ENCODE assay signal across 9 cellular contexts in genomic region chr10:62726142-62726541, GRCh38.
DNase-seq lines count a peak whose midpoint lies in the region; ATAC-seq and FAIRE-seq lines count a peak whose summit lies in the region.
"Had no signal": no experiment of that assay in that cellular context is flagged by ENCODE, and none has a peak within 500 bp of the region (broad histone marks: within the 10 kb centered on the region; RNA-seq: fewer than 3 reads in every experiment).

No MANE protein-coding gene starts in this region.

- FAIRE-seq in small intestine (lab: Jason Lieb, UNC) = no peak

- H3K27me3 Mint-ChIP-seq in stimulated activated naive CD8-positive, alpha-beta T cell treated with anti-CD3 and anti-CD28 coated beads, Interleukin-15, Interleukin-2, amounts not matched to agents 100 ng/mL and 50 ng/mL, for 24 hours = no peaks in the 10 kb centered on the region

- H3K4me1 ChIP-seq in small intestine (ENCODE audit: control insufficient read depth in 2 of 2, insufficient read depth in 1 of 2, low read depth in 1 of 2, low read length in 1 of 2) = no peaks in the 10 kb centered on the region

- H3K27me3 ChIP-seq in small intestine (ENCODE audit: control insufficient read depth in 2 of 2, insufficient read depth in 2 of 2, low read length in 2 of 2) = no peaks in the 10 kb centered on the region

- peak; percentile 75 for ATAC-seq in HG03135 (IDR thresholded peaks at IDR 0.05; ENCODE audit: unreplicated experiment)
- peak; percentile 93 to 98 for ATAC-seq in activated naive CD4-positive, alpha-beta T cell treated with anti-CD3 and anti-CD28 coated beads, Interleukin-2, amount 50 U/mL, for 72 hours

- WGBS in small intestine, 3 donors = 51 to 72% (median 58%) methylated on average over 5 of the region's 5 CpGs

- no peak overlapping the region for H3K27ac ChIP-seq in small intestine (ENCODE audit: low read depth in 1 of 2, low read length in 1 of 2)

- no peaks in the 10 kb centered on the region for H3K36me3 Mint-ChIP-seq in activated naive CD4-positive, alpha-beta T cell treated with anti-CD3 and anti-CD28 coated beads, Interleukin-2, amount 50 U/mL, for 72 hours
- no peaks in the 10 kb centered on the region for H3K36me3 Mint-ChIP-seq in stimulated activated naive CD8-positive, alpha-beta T cell treated with anti-CD3 and anti-CD28 coated beads, Interleukin-15, Interleukin-2, amounts not matched to agents 100 ng/mL and 50 ng/mL, for 24 hours (ENCODE audit: low read depth)

- H3K9me3 ChIP-seq in small intestine (ENCODE audit: control insufficient read depth, low read depth) = no peaks in the 10 kb centered on the region

- DNase-seq in activated naive CD4-positive, alpha-beta T cell treated with Interleukin-2 at 50 U/mL for 16 hours = peak; percentile 83
- no peak for DNase-seq in activated naive CD4-positive, alpha-beta T cell (lab: John Stamatoyannopoulos, UW)
- peak in 1 of 2 donors; percentile 69 for DNase-seq in activated naive CD4-positive, alpha-beta T cell treated with anti-CD3 and anti-CD28 coated beads, Interleukin-2, amount 50 U/mL, for 72 hours (ENCODE audit: low spot score in 2 of 2)
- no peak for DNase-seq in NCI-H446 (lab: John Stamatoyannopoulos, UW)
- DNase-seq in GF-D8 (lab: John Stamatoyannopoulos, UW) = no peak
- DNase-seq in small intestine = no peak
- DNase-seq: endodermal cell had no signal

- H3K4me3 Mint-ChIP-seq in stimulated activated naive CD8-positive, alpha-beta T cell treated with anti-CD3 and anti-CD28 coated beads, Interleukin-15, Interleukin-2, amounts not matched to agents 100 ng/mL and 50 ng/mL, for 24 hours = peak overlapping the region; percentile 43
- H3K4me3 Mint-ChIP-seq: endodermal cell had no signal

- H3K4me1 Mint-ChIP-seq in stimulated activated naive CD8-positive, alpha-beta T cell treated with anti-CD3 and anti-CD28 coated beads, Interleukin-15, Interleukin-2, amounts not matched to agents 100 ng/mL and 50 ng/mL, for 24 hours (ENCODE audit: low read depth) = peaks cover 51% of the 10 kb centered on the region

- H3K9me3 Mint-ChIP-seq in activated naive CD4-positive, alpha-beta T cell treated with anti-CD3 and anti-CD28 coated beads, Interleukin-2, amount 50 U/mL, for 72 hours = peaks cover 0 to 5% of the 10 kb centered on the region in 2 donors
- no peaks in the 10 kb centered on the region for H3K9me3 Mint-ChIP-seq in stimulated activated naive CD8-positive, alpha-beta T cell treated with anti-CD3 and anti-CD28 coated beads, Interleukin-15, Interleukin-2, amounts not matched to agents 100 ng/mL and 50 ng/mL, for 24 hours
- H3K9me3 Mint-ChIP-seq: endodermal cell had no signal

- H3K36me3 ChIP-seq in small intestine (ENCODE audit: control insufficient read depth in 2 of 2, insufficient read depth in 2 of 2, low read length in 2 of 2) = no peaks in the 10 kb centered on the region

- H3K27ac Mint-ChIP-seq in activated naive CD4-positive, alpha-beta T cell treated with anti-CD3 and anti-CD28 coated beads, Interleukin-2, amount 50 U/mL, for 72 hours = peak overlapping the region in 1 of 2 donors; percentile 78
- peak overlapping the region; percentile 80 for H3K27ac Mint-ChIP-seq in stimulated activated naive CD8-positive, alpha-beta T cell treated with anti-CD3 and anti-CD28 coated beads, Interleukin-15, Interleukin-2, amounts not matched to agents 100 ng/mL and 50 ng/mL, for 24 hours
- H3K27ac Mint-ChIP-seq: endodermal cell had no signal

- H3K4me3 ChIP-seq in small intestine (ENCODE audit: low read depth in 1 of 2, low read length in 2 of 2) = no peak overlapping the region
